Comparison of ENCODE assay signal across 8 cellular contexts in genomic region chr22:46798366-46799057, GRCh38. TPM values are rescaled to one million over a fixed set of nuclear protein-coding genes. Genes with fewer than 3 reads are reported as not detected.
A peak's percentile ranks its signal among the peaks of the same experiment; 100 is the strongest.
DNase-seq lines count a peak whose midpoint lies in the region; ATAC-seq and TF ChIP-seq lines count a peak whose summit lies in the region.

No MANE protein-coding gene starts in this region.

- ATAC-seq in HG02759 (IDR thresholded peaks at IDR 0.05; ENCODE audit: unreplicated experiment) (peak; percentile 69), HG02623 (IDR thresholded peaks at IDR 0.05; ENCODE audit: unreplicated experiment) (no peak)

- peak; percentile 98 for TF ChIP-seq CTCF in C4-2B (conservative IDR thresholded peaks at IDR 0.05)

- no peak overlapping the region for H3K27ac ChIP-seq in C4-2B

- peak; percentile 7 for DNase-seq in NOMO-1 treated with DMSO at 0.1 percent for 48 hours (lab: John Stamatoyannopoulos, UW; ENCODE audit: unreplicated experiment)
- DNase-seq in activated T-cell treated with anti-CD3 and anti-CD28 coated beads for 1 hour (ENCODE audit: low read depth): peak; percentile 64
- peak; percentile 58 for DNase-seq in epidermal melanocyte (ENCODE audit: insufficient read length, low spot score)
- peak; percentile 74 for DNase-seq in mucosa of gallbladder (ENCODE audit: low spot score)
- DNase-seq in stimulated activated CD8-positive, alpha-beta memory T cell treated with anti-CD3 and anti-CD28 coated beads, Interleukin-4, amount 100 ng/mL, for 48 hours: peak; percentile 86

RNA-seq across cellular contexts. Expression of gene TBC1D22A, which starts 36.1 kb away (rescaled TPM):
- 33.0 TPM for total RNA-seq in mucosa of gallbladder

Comparison
In these comparisons a context has a peak if more than half of its experiments do, and no peak if none do; other contexts are left out.
1. DNase-seq: peak in every context shown above with its lines; median percentile 86 in stimulated activated CD8-positive, alpha-beta memory T cell treated with anti-CD3 and anti-CD28 coated beads, Interleukin-4, amount 100 ng/mL, for 48 hours; 74 in mucosa of gallbladder; 64 in activated T-cell treated with anti-CD3 and anti-CD28 coated beads for 1 hour; 58 in epidermal melanocyte; 7 in NOMO-1 treated with DMSO at 0.1 percent for 48 hours.